9 cellular contexts compared by ENCODE assay signal in the genomic region with DNA sequence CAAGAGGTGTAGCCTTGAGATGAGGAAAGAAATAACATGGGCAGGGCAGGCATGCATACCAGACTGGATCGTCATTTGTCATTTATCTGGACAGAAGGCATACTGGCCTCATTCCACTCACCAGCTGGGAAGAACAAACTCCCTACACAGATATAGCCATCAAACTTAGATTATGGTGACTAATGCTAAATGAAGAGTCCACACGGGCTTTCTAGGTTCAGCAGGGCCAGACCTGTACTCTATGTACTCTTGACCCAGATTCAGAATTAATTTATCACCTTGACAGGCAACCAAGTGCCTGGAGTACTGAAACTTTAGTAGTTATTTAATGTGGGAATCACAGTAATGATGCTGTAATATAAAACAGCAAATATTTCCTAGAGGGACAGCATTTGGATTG. TPM values are rescaled to one million over a fixed set of nuclear protein-coding genes. Genes with fewer than 3 reads are reported as not detected.
DNase-seq lines count a peak whose midpoint lies in the region; ATAC-seq and TF ChIP-seq lines count a peak whose summit lies in the region.
"Had no signal": no experiment of that assay in that cellular context is flagged by ENCODE, and none has a peak within 500 bp of the region (broad histone marks: within the 10 kb centered on the region; RNA-seq: fewer than 3 reads in every experiment).

No MANE protein-coding gene starts in this region.

- in situ Hi-C loops in GM23248 (cut with MboI), result loop anchor here (25.0 kb wide), 1 partner anchor 987 kb away; no protein-coding TSS in a partner anchor

- H3K36me3 ChIP-seq in GM23248 (ENCODE audit: low read depth), result no peaks in the 10 kb centered on the region
- 0 out of 2 replicates have a peak, but pooled peaks cover 4% of the 10 kb centered on the region for H3K36me3 ChIP-seq in SJSA1
- no peaks in the 10 kb centered on the region for H3K36me3 ChIP-seq in gastroesophageal sphincter

- no peaks in the 10 kb centered on the region for H3K9me2 ChIP-seq in GM23248 (ENCODE audit: insufficient read depth)

- H3K27ac ChIP-seq in GM23248 (peak overlapping the region; percentile 1; the same call in 1 of the 2 replicates), SJSA1 (peak overlapping the region; percentile 34; the same call in 1 of the 2 replicates), gastroesophageal sphincter (peak overlapping the region; percentile 52 to 67 (median 60))

- DNase-seq in GM23248 (peak; percentile 87), SJSA1 (ENCODE audit: low read depth in 1 of 2, low spot score in 2 of 2) (peak; percentile 60 to 62), renal cortical epithelial cell (ENCODE audit: low read depth) (peak; percentile 83)
- no peak for DNase-seq in activated naive CD4-positive, alpha-beta T cell treated with anti-CD3 and anti-CD28 coated beads for 36 hours
- no peak for DNase-seq in activated naive CD4-positive, alpha-beta T cell treated with anti-CD3 and anti-CD28 coated beads, Interleukin-2, amount 10 ng/mL, durations not matched to agents 7 days and 5 days
- DNase-seq in activated CD4-positive, alpha-beta T cell treated with anti-CD3 and anti-CD28 coated beads, Interleukin-2, amount 50 U/mL, for 4 hours, result no peak
- DNase-seq: amygdala had no signal

- H3K27ac Mint-ChIP-seq in activated naive CD4-positive, alpha-beta T cell treated with anti-CD3 and anti-CD28 coated beads for 36 hours, result no peak overlapping the region
- no peak overlapping the region for H3K27ac Mint-ChIP-seq in activated naive CD4-positive, alpha-beta T cell treated with anti-CD3 and anti-CD28 coated beads, Interleukin-2, amount 10 ng/mL, durations not matched to agents 7 days and 5 days

- H3K9me3 Mint-ChIP-seq in activated naive CD4-positive, alpha-beta T cell treated with anti-CD3 and anti-CD28 coated beads for 36 hours, result no peaks in the 10 kb centered on the region
- no peaks in the 10 kb centered on the region for H3K9me3 Mint-ChIP-seq in activated naive CD4-positive, alpha-beta T cell treated with anti-CD3 and anti-CD28 coated beads, Interleukin-2, amount 10 ng/mL, durations not matched to agents 7 days and 5 days

- CTCF ChIA-PET in activated naive CD4-positive, alpha-beta T cell treated with anti-CD3 and anti-CD28 coated beads for 36 hours (lab: Charles Lee), result no interaction called here
- CTCF ChIA-PET in activated naive CD4-positive, alpha-beta T cell treated with anti-CD3 and anti-CD28 coated beads, Interleukin-2, amount 10 ng/mL, durations not matched to agents 7 days and 5 days (lab: Charles Lee), result no interaction called here

- no peak overlapping the region for H3K9ac ChIP-seq in GM23248

- TF ChIP-seq POLR2A in gastroesophageal sphincter (IDR thresholded peaks at IDR 0.05), result no peak

- H3F3A ChIP-seq in GM23248 (ENCODE audit: insufficient read depth), result peaks cover 35% of the 10 kb centered on the region

- H3K4me2 ChIP-seq in GM23248 (ENCODE audit: unreplicated experiment), result peak overlapping the region; percentile 27

- TF ChIP-seq CTCF in gastroesophageal sphincter (IDR thresholded peaks at IDR 0.05), result no peak

- peaks cover 32% of the 10 kb centered on the region for H3K4me1 ChIP-seq in GM23248 (ENCODE audit: insufficient read depth)
- H3K4me1 ChIP-seq in SJSA1 (replicated peaks), result peaks cover 40% of the 10 kb centered on the region
- peaks cover 18 to 62% (median 19%) of the 10 kb centered on the region in 3 donors for H3K4me1 ChIP-seq in gastroesophageal sphincter

- no peak for TF ChIP-seq EP300 in gastroesophageal sphincter (IDR thresholded peaks at IDR 0.05)

- ATAC-seq in gastroesophageal sphincter (peak; percentile 90), GM21515 (IDR thresholded peaks at IDR 0.05; ENCODE audit: unreplicated experiment) (no peak)

- H3K9me3 ChIP-seq in GM23248 (ENCODE audit: low read depth) (no peaks in the 10 kb centered on the region), SJSA1 (replicated peaks) (no peaks in the 10 kb centered on the region), gastroesophageal sphincter (no peaks in the 10 kb centered on the region)

- H3K36me3 Mint-ChIP-seq in activated naive CD4-positive, alpha-beta T cell treated with anti-CD3 and anti-CD28 coated beads for 36 hours (ENCODE audit: low read depth), result no peaks in the 10 kb centered on the region
- H3K36me3 Mint-ChIP-seq in activated naive CD4-positive, alpha-beta T cell treated with anti-CD3 and anti-CD28 coated beads, Interleukin-2, amount 10 ng/mL, durations not matched to agents 7 days and 5 days, result no peaks in the 10 kb centered on the region

- peaks cover 9% of the 10 kb centered on the region for H3K27me3 Mint-ChIP-seq in activated naive CD4-positive, alpha-beta T cell treated with anti-CD3 and anti-CD28 coated beads for 36 hours (ENCODE audit: low read depth)
- H3K27me3 Mint-ChIP-seq in activated naive CD4-positive, alpha-beta T cell treated with anti-CD3 and anti-CD28 coated beads, Interleukin-2, amount 10 ng/mL, durations not matched to agents 7 days and 5 days, result peaks cover 10% of the 10 kb centered on the region

- intact Hi-C loops in activated naive CD4-positive, alpha-beta T cell treated with anti-CD3 and anti-CD28 coated beads for 36 hours (cut with micrococcal nuclease), result no loop called here

- no peaks in the 10 kb centered on the region for H3K27me3 ChIP-seq in GM23248 (replicated peaks; ENCODE audit: insufficient read depth)
- H3K27me3 ChIP-seq in SJSA1 (replicated peaks), result no peaks in the 10 kb centered on the region
- no peaks in the 10 kb centered on the region for H3K27me3 ChIP-seq in gastroesophageal sphincter

- no peaks in the 10 kb centered on the region for H4K20me1 ChIP-seq in GM23248 (ENCODE audit: insufficient read depth)

- peaks cover 87% of the 10 kb centered on the region for H3K79me2 ChIP-seq in GM23248 (ENCODE audit: insufficient read depth)

- H3K4me3 Mint-ChIP-seq in activated naive CD4-positive, alpha-beta T cell treated with anti-CD3 and anti-CD28 coated beads for 36 hours, result no peak overlapping the region
- H3K4me3 Mint-ChIP-seq in activated naive CD4-positive, alpha-beta T cell treated with anti-CD3 and anti-CD28 coated beads, Interleukin-2, amount 10 ng/mL, durations not matched to agents 7 days and 5 days, result no peak overlapping the region

- no peak overlapping the region for H2AFZ ChIP-seq in GM23248

- no peaks in the 10 kb centered on the region for H3K4me1 Mint-ChIP-seq in activated naive CD4-positive, alpha-beta T cell treated with anti-CD3 and anti-CD28 coated beads for 36 hours (ENCODE audit: low read depth)
- no peaks in the 10 kb centered on the region for H3K4me1 Mint-ChIP-seq in activated naive CD4-positive, alpha-beta T cell treated with anti-CD3 and anti-CD28 coated beads, Interleukin-2, amount 10 ng/mL, durations not matched to agents 7 days and 5 days

- WGBS in GM23248 (ENCODE audit: low coverage in 1 of 2, low lambda C conversion rate in 2 of 2, missing lambda C conversion rate in 2 of 2), 2 experiments, result 0 to 3% methylated on average over 2 of the region's 2 CpGs
- 17% methylated on average over 2 of the region's 2 CpGs; no CpG with 5 or more reads in 1 of the 2 donors for WGBS in gastroesophageal sphincter (ENCODE audit: low coverage in 1 of 2), 2 donors

- H3K4me3 ChIP-seq in GM23248 (no peak overlapping the region), SJSA1 (no peak overlapping the region), gastroesophageal sphincter (no peak overlapping the region)

RNA-seq across cellular contexts. Expression of a gene that starts 15.3 kb away (rescaled TPM):
- 2.7 and 2.9 TPM in 2 replicates for total RNA-seq in GM23248 (2014; rRNA removed; shearing (Covaris generic))
- polyA plus RNA-seq in GM23248 (2016; fragmentation: Nextera tagmentation; extraction: Ambion mirVana), result 0.98 and 2.0 TPM in 2 replicates
- 1.5 and 9.4 TPM in 2 replicates for total RNA-seq in SJSA1 (2014; rRNA removed; shearing (Covaris generic))
- 10 to 100 TPM; 19.6 to 47.1 (median 30.2) TPM for total RNA-seq in gastroesophageal sphincter
- total RNA-seq in renal cortical epithelial cell, result 4.0 and 13.5 TPM in 2 replicates
- not detected for total RNA-seq in activated naive CD4-positive, alpha-beta T cell treated with anti-CD3 and anti-CD28 coated beads for 36 hours

Comparison
In these comparisons a context has a peak if more than half of its experiments do, and no peak if none do; other contexts are left out.
1. DNase-seq: peak in GM23248 (single experiment), SJSA1 (2 of 2) and renal cortical epithelial cell (single experiment); none in activated naive CD4-positive, alpha-beta T cell treated with anti-CD3 and anti-CD28 coated beads for 36 hours (single experiment), activated naive CD4-positive, alpha-beta T cell treated with anti-CD3 and anti-CD28 coated beads, Interleukin-2, amount 10 ng/mL, durations not matched to agents 7 days and 5 days (single experiment) and activated CD4-positive, alpha-beta T cell treated with anti-CD3 and anti-CD28 coated beads, Interleukin-2, amount 50 U/mL, for 4 hours (0 of 2).
2. H3K27ac ChIP-seq: peak in every context shown above with its lines; median percentile 60 in gastroesophageal sphincter; 34 in SJSA1; 1 in GM23248.